ENCODE assay signal across 17 cellular contexts in genomic region chr12:66903782-66904396, GRCh38.
DNase-seq lines count a peak whose midpoint lies in the region; ATAC-seq and TF ChIP-seq lines count a peak whose summit lies in the region.
"Had no signal": no experiment of that assay in that cellular context is flagged by ENCODE, and none has a peak within 500 bp of the region (broad histone marks: within the 10 kb centered on the region; RNA-seq: fewer than 3 reads in every experiment).

No MANE protein-coding gene starts in this region.

- H3K9me3 Mint-ChIP-seq in activated CD8-positive, alpha-beta T cell treated with anti-CD3 and anti-CD28 coated beads, Interleukin-2, amount 10 ng/mL, durations not matched to agents 7 days and 5 days (ENCODE audit: insufficient read depth), result no peaks in the 10 kb centered on the region
- H3K9me3 Mint-ChIP-seq in activated CD8-positive, alpha-beta T cell treated with anti-CD3 and anti-CD28 coated beads for 36 hours, result no peaks in the 10 kb centered on the region
- H3K9me3 Mint-ChIP-seq: activated T-cell treated with anti-CD3 and anti-CD28 coated beads, Interleukin-2, amount 50 U/mL, for 72 hours; T-helper 1 cell treated with Interleukin-12 subunit alpha and Interleukin-12 subunit beta and Interleukin-4 antibody, amounts not matched to agents 30 μg/mL and 1 μg/mL, for 36 hours had no signal

- POLR2A ChIA-PET in activated CD8-positive, alpha-beta T cell treated with anti-CD3 and anti-CD28 coated beads, Interleukin-2, amount 10 ng/mL, durations not matched to agents 7 days and 5 days (lab: Charles Lee), result no interaction called here
- POLR2A ChIA-PET in activated CD8-positive, alpha-beta T cell treated with anti-CD3 and anti-CD28 coated beads for 36 hours (lab: Charles Lee), result no interaction called here

- CTCF ChIA-PET in activated CD8-positive, alpha-beta T cell treated with anti-CD3 and anti-CD28 coated beads, Interleukin-2, amount 10 ng/mL, durations not matched to agents 7 days and 5 days (lab: Charles Lee), result no interaction called here
- CTCF ChIA-PET in activated CD8-positive, alpha-beta T cell treated with anti-CD3 and anti-CD28 coated beads for 36 hours (lab: Charles Lee), result no interaction called here

- no peaks in the 10 kb centered on the region for H3K36me3 ChIP-seq in adipocyte (ENCODE audit: control insufficient read depth, insufficient read depth, low read length, severe bottlenecking)
- no peaks in the 10 kb centered on the region for H3K36me3 ChIP-seq in prostate gland
- H3K36me3 ChIP-seq in right atrium auricular region, result no peaks in the 10 kb centered on the region

- H3K27ac ChIP-seq in prostate gland (no peak overlapping the region), right atrium auricular region (no peak overlapping the region)
- H3K27ac ChIP-seq: HL-60 had no signal

- 4% methylated on average over 1 of the region's 1 CpG for WGBS in prostate gland

- H3K4me3 Mint-ChIP-seq in activated CD8-positive, alpha-beta T cell treated with anti-CD3 and anti-CD28 coated beads, Interleukin-2, amount 10 ng/mL, durations not matched to agents 7 days and 5 days, result no peak overlapping the region
- no peak overlapping the region for H3K4me3 Mint-ChIP-seq in activated CD8-positive, alpha-beta T cell treated with anti-CD3 and anti-CD28 coated beads for 36 hours
- H3K4me3 Mint-ChIP-seq: activated T-cell treated with anti-CD3 and anti-CD28 coated beads, Interleukin-2, amount 50 U/mL, for 72 hours; B cell; T-helper 1 cell treated with Interleukin-12 subunit alpha and Interleukin-12 subunit beta and Interleukin-4 antibody, amounts not matched to agents 30 μg/mL and 1 μg/mL, for 36 hours had no signal

- H3K9ac ChIP-seq in adipocyte (ENCODE audit: low read length), result no peak overlapping the region

- no peak for TF ChIP-seq POLR2A in prostate gland (IDR thresholded peaks at IDR 0.05)

- peaks cover 20% of the 10 kb centered on the region for H3K4me1 Mint-ChIP-seq in activated CD8-positive, alpha-beta T cell treated with anti-CD3 and anti-CD28 coated beads, Interleukin-2, amount 10 ng/mL, durations not matched to agents 7 days and 5 days (ENCODE audit: low read depth)
- peaks cover 27% of the 10 kb centered on the region for H3K4me1 Mint-ChIP-seq in activated CD8-positive, alpha-beta T cell treated with anti-CD3 and anti-CD28 coated beads for 36 hours (ENCODE audit: low read depth)

- peak; percentile 33 for ATAC-seq in activated CD8-positive, alpha-beta T cell treated with anti-CD3 and anti-CD28 coated beads, Interleukin-2, amount 10 ng/mL, durations not matched to agents 7 days and 5 days
- ATAC-seq in activated CD8-positive, alpha-beta T cell treated with anti-CD3 and anti-CD28 coated beads for 36 hours, result no peak
- ATAC-seq in GM19467 (IDR thresholded peaks at IDR 0.05; ENCODE audit: unreplicated experiment) (no peak), GM21515 (IDR thresholded peaks at IDR 0.05; ENCODE audit: unreplicated experiment) (no peak)

- H3K4me1 ChIP-seq in adipocyte (ENCODE audit: control insufficient read depth, insufficient read depth, low read length), result no peaks in the 10 kb centered on the region
- H3K4me1 ChIP-seq in prostate gland (replicated peaks), result no peaks in the 10 kb centered on the region
- H3K4me1 ChIP-seq in right atrium auricular region, result peaks cover 0 to 2% of the 10 kb centered on the region in 2 donors

- intact Hi-C loops in activated CD8-positive, alpha-beta T cell treated with anti-CD3 and anti-CD28 coated beads for 36 hours (cut with micrococcal nuclease), result no loop called here
- intact Hi-C loops in prostate gland (cut with DNase I), result no loop called here

- no peak overlapping the region for H3K4me3 ChIP-seq in adipocyte (ENCODE audit: low read length)
- no peak overlapping the region for H3K4me3 ChIP-seq in prostate gland
- H3K4me3 ChIP-seq in right atrium auricular region, result no peak overlapping the region

- H3K9me3 ChIP-seq in adipocyte (ENCODE audit: control insufficient read depth, low read length) (no peaks in the 10 kb centered on the region), prostate gland (no peaks in the 10 kb centered on the region), right atrium auricular region (no peaks in the 10 kb centered on the region)

- H3K27me3 ChIP-seq in adipocyte (replicated peaks; ENCODE audit: control insufficient read depth, insufficient read depth, low read length) (no peaks in the 10 kb centered on the region), prostate gland (replicated peaks; ENCODE audit: insufficient read depth) (no peaks in the 10 kb centered on the region), right atrium auricular region (no peaks in the 10 kb centered on the region)

- H3K27me3 Mint-ChIP-seq in activated CD8-positive, alpha-beta T cell treated with anti-CD3 and anti-CD28 coated beads, Interleukin-2, amount 10 ng/mL, durations not matched to agents 7 days and 5 days (ENCODE audit: low read depth), result no peaks in the 10 kb centered on the region
- no peaks in the 10 kb centered on the region for H3K27me3 Mint-ChIP-seq in activated CD8-positive, alpha-beta T cell treated with anti-CD3 and anti-CD28 coated beads for 36 hours

- TF ChIP-seq CTCF in activated CD8-positive, alpha-beta T cell treated with anti-CD3 and anti-CD28 coated beads for 36 hours (IDR thresholded peaks at IDR 0.05), result no peak
- TF ChIP-seq CTCF in prostate gland (IDR thresholded peaks at IDR 0.05), result peak in 3 of 4 experiments; percentile 10 to 44 (median 39)
- TF ChIP-seq CTCF in right atrium auricular region (IDR thresholded peaks at IDR 0.05), result no peak

- H3K27ac Mint-ChIP-seq in activated CD8-positive, alpha-beta T cell treated with anti-CD3 and anti-CD28 coated beads, Interleukin-2, amount 10 ng/mL, durations not matched to agents 7 days and 5 days, result no peak overlapping the region
- no peak overlapping the region for H3K27ac Mint-ChIP-seq in activated CD8-positive, alpha-beta T cell treated with anti-CD3 and anti-CD28 coated beads for 36 hours
- H3K27ac Mint-ChIP-seq: activated T-cell treated with anti-CD3 and anti-CD28 coated beads, Interleukin-2, amount 50 U/mL, for 72 hours; B cell; T-helper 1 cell treated with Interleukin-12 subunit alpha and Interleukin-12 subunit beta and Interleukin-4 antibody, amounts not matched to agents 30 μg/mL and 1 μg/mL, for 36 hours had no signal

- DNase-seq in activated CD8-positive, alpha-beta T cell treated with anti-CD3 and anti-CD28 coated beads, Interleukin-2, amount 10 ng/mL, durations not matched to agents 7 days and 5 days, result no peak
- DNase-seq in activated CD8-positive, alpha-beta T cell treated with anti-CD3 and anti-CD28 coated beads for 36 hours, result no peak
- DNase-seq in NCI-H1694 (lab: John Stamatoyannopoulos, UW) (peak; percentile 9), adipocyte (ENCODE audit: low read depth) (peak; percentile 5), prostate gland (ENCODE audit: low spot score) (no peak), right atrium auricular region (ENCODE audit: low spot score) (no peak)
- DNase-seq: activated CD4-positive, alpha-beta T cell treated with anti-CD3 and anti-CD28 coated beads for 4 hours; activated T-cell treated with anti-CD3 and anti-CD28 coated beads, Interleukin-2, amount 50 U/mL, for 72 hours; GOT3; islet precursor cell; NCI-H1048; stimulated activated CD4-positive, alpha-beta T cell treated with anti-CD3 and anti-CD28 coated beads, Interleukin-4, amount 100 ng/mL, for 1 hour had no signal

- no peaks in the 10 kb centered on the region for H3K36me3 Mint-ChIP-seq in activated CD8-positive, alpha-beta T cell treated with anti-CD3 and anti-CD28 coated beads, Interleukin-2, amount 10 ng/mL, durations not matched to agents 7 days and 5 days (ENCODE audit: low read depth)
- no peaks in the 10 kb centered on the region for H3K36me3 Mint-ChIP-seq in activated CD8-positive, alpha-beta T cell treated with anti-CD3 and anti-CD28 coated beads for 36 hours (ENCODE audit: low read depth)

Comparison
In these comparisons a context has a peak if more than half of its experiments do, and no peak if none do; other contexts are left out.
1. DNase-seq: peak in NCI-H1694 (single experiment) and adipocyte (single experiment); none in activated CD8-positive, alpha-beta T cell treated with anti-CD3 and anti-CD28 coated beads, Interleukin-2, amount 10 ng/mL, durations not matched to agents 7 days and 5 days (single experiment), activated CD8-positive, alpha-beta T cell treated with anti-CD3 and anti-CD28 coated beads for 36 hours (single experiment), prostate gland (single experiment) and right atrium auricular region (single experiment).
2. CTCF ChIP-seq: peak in prostate gland (3 of 4); none in activated CD8-positive, alpha-beta T cell treated with anti-CD3 and anti-CD28 coated beads for 36 hours (single experiment) and right atrium auricular region (0 of 2).